19 cellular contexts compared by ENCODE assay signal in genomic region chr3:30554317-30554690, GRCh38. TPM values are rescaled to one million over a fixed set of nuclear protein-coding genes. Genes with fewer than 3 reads are reported as not detected.
A peak's percentile ranks its signal among the peaks of the same experiment; 100 is the strongest.
DNase-seq lines count a peak whose midpoint lies in the region; ATAC-seq, FAIRE-seq and TF ChIP-seq lines count a peak whose summit lies in the region.
"Had no signal": no experiment of that assay in that cellular context is flagged by ENCODE, and none has a peak within 500 bp of the region (broad histone marks: within the 10 kb centered on the region; RNA-seq: fewer than 3 reads in every experiment).

No MANE protein-coding gene starts in this region.

- no peak for TF ChIP-seq EP300 in A549 (IDR thresholded peaks at IDR 0.05)

- H3K27me3 ChIP-seq in HCT116 (ENCODE audit: insufficient read depth, low read length) (no peaks in the 10 kb centered on the region), RWPE2 (ENCODE audit: insufficient read depth, poor library complexity, severe bottlenecking) (no peaks in the 10 kb centered on the region), keratinocyte (ENCODE audit: control insufficient read depth, extremely low read depth, insufficient read depth, low read length) (no peaks in the 10 kb centered on the region), PC-9 (ENCODE audit: insufficient read depth, low read depth) (no peaks in the 10 kb centered on the region)
- H3K27me3 ChIP-seq: SJCRH30 had no signal

- POLR2A ChIA-PET in A549 (lab: Yijun Ruan, JAX), result no interaction called here
- POLR2A ChIA-PET in HCT116 (lab: Charles Lee), result no interaction called here
- POLR2A ChIA-PET in PC-9 (lab: Charles Lee; ENCODE audit: unreplicated experiment), result no interaction called here

- FAIRE-seq in A549 (lab: Jason Lieb, UNC), result no peak
- FAIRE-seq in keratinocyte (lab: Jason Lieb, UNC), result peak; percentile 13
- FAIRE-seq in GM19239 (lab: Jason Lieb, UNC), result no peak
- FAIRE-seq: GM12878 had no signal

- 51% methylated on average over 1 of the region's 1 CpG for WGBS in A549 (ENCODE audit: missing lambda C conversion rate)

- no peaks in the 10 kb centered on the region for H3K9me1 ChIP-seq in keratinocyte (ENCODE audit: control insufficient read depth, extremely low read depth, insufficient read depth, low read length)

- TF ChIP-seq POLR2A in A549 (IDR thresholded peaks at IDR 0.05; ENCODE audit: low read length) (no peak), HCT116 (IDR thresholded peaks at IDR 0.05; ENCODE audit: borderline replicate concordance, extremely low read depth, insufficient read depth, insufficient read length) (no peak)

- H3F3A ChIP-seq in PC-9 (ENCODE audit: insufficient read depth, low read depth), result no peaks in the 10 kb centered on the region

- RAD21 ChIA-PET in HCT116 (lab: Charles Lee; ENCODE audit: low non-redundant PET in 1 of 2, low total read pairs in 2 of 2, uncharacterized antibody in 2 of 2, unreplicated experiment in 2 of 2), result no interaction called here

- H3K4me2 ChIP-seq in A549, result peak overlapping the region; percentile 15
- no peak overlapping the region for H3K4me2 ChIP-seq in HCT116 (ENCODE audit: low read length)
- H3K4me2 ChIP-seq in keratinocyte (ENCODE audit: control insufficient read depth, extremely low read depth, insufficient read depth, low read depth, low read length), result no peak overlapping the region
- no peak overlapping the region for H3K4me2 ChIP-seq in PC-9

- BruUV-seq in HCT116 (replicated peaks; lab: Mats Ljungman, UMichigan) (no TSS peak), PC-9 (replicated peaks; lab: Mats Ljungman, UMichigan) (no TSS peak)

- H3K4me1 ChIP-seq in A549 (peaks cover 31% of the 10 kb centered on the region), HCT116 (ENCODE audit: control insufficient read depth in 1 of 2, insufficient read depth in 2 of 2, low read length in 2 of 2) (no peaks in the 10 kb centered on the region), RWPE2 (ENCODE audit: insufficient read depth, poor library complexity, severe bottlenecking) (peaks cover 16% of the 10 kb centered on the region), keratinocyte (ENCODE audit: control insufficient read depth, extremely low read depth, insufficient read depth, low read length) (peaks cover 9% of the 10 kb centered on the region), PC-9 (replicated peaks; ENCODE audit: insufficient read depth) (no peaks in the 10 kb centered on the region)

- DNase-seq in A549 (ENCODE audit: low read depth in 1 of 2, low spot score in 1 of 2) (peak in 1 of 2 experiments; percentile 8), HCT116 (ENCODE audit: low read depth, low spot score) (no peak), RWPE2 (ENCODE audit: low spot score) (no peak), keratinocyte (ENCODE audit: low read depth, low spot score) (no peak), GM19239 (ENCODE audit: insufficient read length, low spot score) (no peak), GM13977 (ENCODE audit: low spot score) (no peak), PC-9 (no peak)
- DNase-seq: 8988T; Caco-2; CD4-positive, alpha-beta T cell; H7; Kasumi-1; MM.1S; NCI-H1092 treated with DMSO at 0.1 percent for 48 hours; NCI-H2081; NK-92 treated with Interleukin-12 subunit alpha and Interleukin-12 subunit beta, amount 100 ng/mL, for 24 hours; SJCRH30 had no signal

- no peaks in the 10 kb centered on the region for H4K20me1 ChIP-seq in HCT116 (ENCODE audit: insufficient read depth)
- no peaks in the 10 kb centered on the region for H4K20me1 ChIP-seq in keratinocyte (ENCODE audit: control insufficient read depth, extremely low read depth, insufficient read depth, low read length)
- no peaks in the 10 kb centered on the region for H4K20me1 ChIP-seq in PC-9 (ENCODE audit: insufficient read depth)

- TF ChIP-seq CTCF in A549 (IDR thresholded peaks at IDR 0.05) (no peak), HCT116 (IDR thresholded peaks at IDR 0.05 in 2 of 3, conservative IDR thresholded peaks at IDR 0.05 in 1 of 3; ENCODE audit: borderline replicate concordance in 1 of 3, insufficient read depth in 1 of 3, low read depth in 2 of 3, low read length in 2 of 3) (no peak), RWPE2 (IDR thresholded peaks at IDR 0.05; ENCODE audit: poor library complexity, severe bottlenecking) (no peak), keratinocyte (optimal IDR thresholded peaks at IDR 0.05 in 1 of 3, IDR thresholded peaks at IDR 0.05 in 1 of 3, conservative IDR thresholded peaks at IDR 0.05 in 1 of 3; ENCODE audit: extremely low read depth in 1 of 3, insufficient read depth in 2 of 3, low read length in 3 of 3) (no peak), GM13977 (IDR thresholded peaks at IDR 0.05; ENCODE audit: extremely low read depth, insufficient read depth, missing control alignments) (no peak), PC-9 (conservative IDR thresholded peaks at IDR 0.05) (no peak)

- H2AFZ ChIP-seq in HCT116 (ENCODE audit: low read depth, low read length, poor library complexity, severe bottlenecking), result peak overlapping the region; percentile 57
- no peak overlapping the region for H2AFZ ChIP-seq in keratinocyte (ENCODE audit: control insufficient read depth, low read length)
- no peak overlapping the region for H2AFZ ChIP-seq in PC-9

- intact Hi-C loops in HCT116 (cut with micrococcal nuclease), result no loop called here
- intact Hi-C loops in PC-9 (cut with micrococcal nuclease; ENCODE audit: unreplicated experiment), result no loop called here

- H3K9me3 ChIP-seq in A549, result no peaks in the 10 kb centered on the region
- H3K9me3 ChIP-seq in HCT116 (ENCODE audit: control insufficient read depth in 1 of 2, insufficient read depth in 1 of 2, low read depth in 1 of 2, low read length in 2 of 2), result no peaks in the 10 kb centered on the region
- H3K9me3 ChIP-seq in RWPE2 (ENCODE audit: severe bottlenecking), result no peaks in the 10 kb centered on the region
- no peaks in the 10 kb centered on the region for H3K9me3 ChIP-seq in keratinocyte (ENCODE audit: control insufficient read depth, low read depth, low read length)
- H3K9me3 ChIP-seq in PC-9 (ENCODE audit: insufficient read depth, low read depth), result no peaks in the 10 kb centered on the region
- H3K9me3 ChIP-seq: Caco-2, SJCRH30 had no signal

- H3K9ac ChIP-seq in HCT116 (ENCODE audit: low read length) (no peak overlapping the region), keratinocyte (ENCODE audit: control insufficient read depth, extremely low read depth, insufficient read depth, low read length) (no peak overlapping the region)

- ATAC-seq in A549, result peak in 1 of 2 experiments; percentile 30; a peak in 2 of 6 replicates
- ATAC-seq in HCT116, result no peak
- ATAC-seq in RWPE2 (ENCODE audit: low read depth), result no peak
- ATAC-seq in HG03565 (IDR thresholded peaks at IDR 0.05; ENCODE audit: unreplicated experiment), result no peak
- ATAC-seq: GM12878 had no signal

- CTCF ChIA-PET in A549 (lab: Yijun Ruan, JAX), result interaction anchor here (1.5 kb wide), 1 partner anchor 33 kb away, joined by 3 read pairs; no protein-coding TSS in a partner anchor
- CTCF ChIA-PET in HCT116 (lab: Charles Lee), result no interaction called here
- CTCF ChIA-PET in PC-9 (lab: Charles Lee), result no interaction called here

- H3K9me2 ChIP-seq in HCT116 (ENCODE audit: insufficient read depth) (no peaks in the 10 kb centered on the region), PC-9 (ENCODE audit: insufficient read depth) (no peaks in the 10 kb centered on the region)

- H3K79me2 ChIP-seq in HCT116 (ENCODE audit: insufficient read depth, low read length) (no peaks in the 10 kb centered on the region), keratinocyte (ENCODE audit: control insufficient read depth, insufficient read depth, low read length) (no peaks in the 10 kb centered on the region), PC-9 (ENCODE audit: low read depth) (no peaks in the 10 kb centered on the region)

- in situ Hi-C loops in GM13977 (cut with MboI; ENCODE audit: low pct_unique_long_range_greater_than_20kb, low sequenced_read_pairs, unreplicated experiment), result no loop called here

- dilution Hi-C loops in keratinocyte (cut with MboI; ENCODE audit: extremely low pct_ligation_motif_present, low sequenced_read_pairs), result no loop called here

- TF ChIP-seq RAD21 in A549 (conservative IDR thresholded peaks at IDR 0.05 in 1 of 2, IDR thresholded peaks at IDR 0.05 in 1 of 2) (no peak), HCT116 (IDR thresholded peaks at IDR 0.05; ENCODE audit: low read depth) (no peak)

- H3K36me3 ChIP-seq in HCT116 (ENCODE audit: control insufficient read depth in 1 of 2, insufficient read depth in 2 of 2, low read length in 2 of 2) (no peaks in the 10 kb centered on the region), RWPE2 (ENCODE audit: low read depth) (no peaks in the 10 kb centered on the region), keratinocyte (ENCODE audit: control insufficient read depth in 2 of 2, extremely low read depth in 1 of 2, insufficient read depth in 2 of 2, low read length in 2 of 2) (no peaks in the 10 kb centered on the region), PC-9 (ENCODE audit: low read depth) (no peaks in the 10 kb centered on the region)
- H3K36me3 ChIP-seq: SJCRH30 had no signal

- H3K27ac ChIP-seq in A549 (peak overlapping the region in 1 of 2 experiments; percentile 72; a peak in 5 of 6 replicates), HCT116 (ENCODE audit: low read depth, low read length) (no peak overlapping the region), RWPE2 (ENCODE audit: poor library complexity, severe bottlenecking) (peak overlapping the region; percentile 32), keratinocyte (ENCODE audit: control insufficient read depth, insufficient read depth, low read length) (no peak overlapping the region), PC-9 (no peak overlapping the region)
- H3K27ac ChIP-seq: SJCRH30 had no signal

- H3K4me3 ChIP-seq in A549 (no peak overlapping the region), HCT116 (replicated peaks in 1 of 2; ENCODE audit: low read depth in 1 of 2, low read length in 2 of 2) (no peak overlapping the region), RWPE2 (ENCODE audit: severe bottlenecking) (no peak overlapping the region), keratinocyte (ENCODE audit: control insufficient read depth in 2 of 3, extremely low read depth in 1 of 3, insufficient read depth in 2 of 3, low read depth in 1 of 3, low read length in 3 of 3) (no peak overlapping the region), PC-9 (no peak overlapping the region)
- H3K4me3 ChIP-seq: GM12878, SJCRH30 had no signal

RNA-seq across cellular contexts. Expression of gene TGFBR2, which starts 52.1 kb away (rescaled TPM):
- polyA plus RNA-seq in A549 (2011; rRNA removed) (97.4 and 119 TPM in 2 replicates), A549 (2017; fragmentation: RNase III; extraction: RNeasy Plus Mini Kit Qiagen cat#74134 plus additional on column Dnase treatment) (47.0 to 57.8 TPM (median 48.5 TPM) in 3 replicates), keratinocyte (250 to 402 TPM (median 303 TPM) in 3 replicates)
- 21.5 and 26.8 TPM in 2 replicates for polyA plus RNA-seq in A549 (2012; cell fraction: cytosol; rRNA removed)
- 20.0 and 20.1 TPM in 2 replicates for polyA plus RNA-seq in A549 (2012; cell fraction: nucleus; rRNA removed)
- 103 and 115 TPM in 2 replicates for polyA minus RNA-seq in A549 (2011; rRNA and poly(A)+ RNA removed)
- total RNA-seq in HCT116 (2021; ENCODE audit: unreplicated experiment) (22.5 TPM), PC-9 (2021) (26.4 and 33.6 TPM in 2 replicates)
- polyA plus RNA-seq in HCT116 (2012), result 8.1 and 8.9 TPM in 2 replicates
- polyA plus RNA-seq in keratinocyte (2011; ENCODE audit: low read depth), result 39.9 TPM
- 201 and 293 TPM in 2 replicates for polyA plus RNA-seq in keratinocyte (2011; cell fraction: cytosol; rRNA removed)
- 332 and 361 TPM in 2 replicates for polyA plus RNA-seq in keratinocyte (2011; cell fraction: nucleus; rRNA removed)
- polyA plus RNA-seq in keratinocyte (2012; ENCODE audit: low replicate concordance), result 37.4 and 256 TPM in 2 replicates
- 379 to 451 TPM (median 420 TPM) in 3 replicates for polyA minus RNA-seq in keratinocyte
- polyA minus RNA-seq in keratinocyte (2011; cell fraction: cytosol; rRNA and poly(A)+ RNA removed), result 312 TPM
- 400 and 638 TPM in 2 replicates for polyA minus RNA-seq in keratinocyte (2011; cell fraction: nucleus; rRNA and poly(A)+ RNA removed)

Comparison
In these comparisons a context has a peak if more than half of its experiments do, and no peak if none do; other contexts are left out.
1. Of the 6 proteins assayed by ChIP-seq in both A549 and HCT116: peak only in A549: MAX; only in HCT116: none; in both: none; in neither: 5.